ENCODE assay signal across 16 cellular contexts in the genomic region with DNA sequence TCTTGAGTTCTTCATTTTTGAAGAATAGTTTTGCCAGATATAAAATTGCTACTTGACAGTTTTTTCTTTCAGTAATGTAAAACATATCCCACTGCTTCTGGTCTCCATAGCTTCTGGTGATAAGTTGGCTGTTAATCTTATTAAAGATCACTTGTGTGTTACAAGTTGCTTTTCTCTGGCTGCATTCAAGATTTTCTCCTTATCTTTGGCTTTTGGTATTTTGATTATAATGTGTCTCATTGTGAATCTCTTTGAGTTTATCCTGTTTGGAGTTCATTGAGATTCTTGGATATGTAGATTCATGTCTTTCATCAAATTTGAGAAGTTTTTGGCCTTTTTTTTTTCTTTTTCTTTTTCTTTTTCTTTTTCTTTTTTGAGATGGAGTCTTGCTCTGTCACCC. TPM values are rescaled to one million over a fixed set of nuclear protein-coding genes. Genes with fewer than 3 reads are reported as not detected.
DNase-seq lines count a peak whose midpoint lies in the region; ATAC-seq and TF ChIP-seq lines count a peak whose summit lies in the region.
"Had no signal": no experiment of that assay in that cellular context is flagged by ENCODE, and none has a peak within 500 bp of the region (broad histone marks: within the 10 kb centered on the region; RNA-seq: fewer than 3 reads in every experiment).

No MANE protein-coding gene starts in this region.

- no peaks in the 10 kb centered on the region for H3F3A ChIP-seq in MM.1S (ENCODE audit: insufficient read depth, low read length)

- TF ChIP-seq CTCF in HEK293 (tag by site-specific recombination; IDR thresholded peaks at IDR 0.05) (no peak), MM.1S (IDR thresholded peaks at IDR 0.05; ENCODE audit: low read length) (no peak)

- intact Hi-C loops in activated CD4-positive, alpha-beta T cell treated with anti-CD3 and anti-CD28 coated beads for 36 hours (cut with DNase I, micrococcal nuclease) = loop anchor here in 1 of 2 experiments (5.0 kb wide), 1 partner anchor 67 kb away; no protein-coding TSS in a partner anchor

- H3K9ac ChIP-seq in MM.1S (ENCODE audit: low read length) = no peak overlapping the region
- H3K9ac ChIP-seq: BLaER1 treated with 17β-estradiol and CSF1 and Interleukin-3, amounts not matched to agents 10 nM and 100 nM had no signal

- H3K4me2 ChIP-seq in MM.1S (ENCODE audit: low read depth, low read length) = no peak overlapping the region
- H3K4me2 ChIP-seq: BLaER1 treated with 17β-estradiol and CSF1 and Interleukin-3, amounts not matched to agents 10 nM and 100 nM had no signal

- no peaks in the 10 kb centered on the region for H3K27me3 ChIP-seq in MM.1S (replicated peaks; ENCODE audit: insufficient read depth, low read length)
- H3K27me3 ChIP-seq: BLaER1 treated with 17β-estradiol and CSF1 and Interleukin-3, amounts not matched to agents 10 nM and 100 nM had no signal

- no peaks in the 10 kb centered on the region for H3K79me2 ChIP-seq in MM.1S (ENCODE audit: low read length)

- H3K4me3 ChIP-seq in HEK293 (ENCODE audit: low read depth, low read length) = no peak overlapping the region
- no peak overlapping the region for H3K4me3 ChIP-seq in MM.1S (ENCODE audit: low read length)
- H3K4me3 ChIP-seq: BLaER1 treated with 17β-estradiol and CSF1 and Interleukin-3, amounts not matched to agents 10 nM and 100 nM; GM12878 had no signal

- no peaks in the 10 kb centered on the region for H3K36me3 ChIP-seq in HEK293 (ENCODE audit: control insufficient read depth in 2 of 2, insufficient read depth in 1 of 2, low read length in 2 of 2)
- no peaks in the 10 kb centered on the region for H3K36me3 ChIP-seq in MM.1S (replicated peaks; ENCODE audit: insufficient read depth, low read length)

- H3K9me2 ChIP-seq in MM.1S (replicated peaks; ENCODE audit: insufficient read depth, low read length) = no peaks in the 10 kb centered on the region

- H3K27ac ChIP-seq in HEK293 (ENCODE audit: extremely low read depth, low read depth, low read length) (no peak overlapping the region), MM.1S (ENCODE audit: low read length) (no peak overlapping the region)
- H3K27ac ChIP-seq: BLaER1 treated with 17β-estradiol and CSF1 and Interleukin-3, amounts not matched to agents 10 nM and 100 nM had no signal

- no peaks in the 10 kb centered on the region for H3K4me1 Mint-ChIP-seq in activated CD4-positive, alpha-beta T cell treated with anti-CD3 and anti-CD28 coated beads for 36 hours
- H3K4me1 Mint-ChIP-seq: CD4-positive, CD25-positive, alpha-beta regulatory T cell had no signal

- no peak overlapping the region for H2AFZ ChIP-seq in MM.1S (ENCODE audit: low read length)

- no peak overlapping the region for H3K27ac Mint-ChIP-seq in activated CD4-positive, alpha-beta T cell treated with anti-CD3 and anti-CD28 coated beads for 36 hours
- H3K27ac Mint-ChIP-seq: CD4-positive, CD25-positive, alpha-beta regulatory T cell; H9; HFFc6 had no signal

- H3K4me1 ChIP-seq in HEK293 (ENCODE audit: control insufficient read depth, insufficient read depth, low read length) (no peaks in the 10 kb centered on the region), MM.1S (ENCODE audit: low read length) (no peaks in the 10 kb centered on the region)
- H3K4me1 ChIP-seq: BLaER1 treated with 17β-estradiol and CSF1 and Interleukin-3, amounts not matched to agents 10 nM and 100 nM had no signal

- POLR2A ChIA-PET in HEK293 (lab: Yijun Ruan, JAX) = no interaction called here
- POLR2A ChIA-PET in activated CD4-positive, alpha-beta T cell treated with anti-CD3 and anti-CD28 coated beads for 36 hours (lab: Charles Lee) = no interaction called here

- peaks cover 2% of the 10 kb centered on the region for H3K36me3 Mint-ChIP-seq in activated CD4-positive, alpha-beta T cell treated with anti-CD3 and anti-CD28 coated beads for 36 hours (ENCODE audit: low read depth)

- CTCF ChIA-PET in HEK293 (lab: Yijun Ruan, JAX) = interaction anchor here (0.6 to 0.8 kb wide), 4 partner anchors 13 to 82 kb away, joined by 3 to 7 read pairs (median 4); no protein-coding TSS in a partner anchor
- CTCF ChIA-PET in activated CD4-positive, alpha-beta T cell treated with anti-CD3 and anti-CD28 coated beads for 36 hours (lab: Charles Lee) = interaction anchor here (0.6 to 0.9 kb wide), 3 partner anchors 21 to 261 kb away, joined by 3 to 4 read pairs (median 4); no protein-coding TSS in a partner anchor

- DNase-seq in NCI-H1105 treated with DMSO at 0.1 percent for 48 hours (lab: John Stamatoyannopoulos, UW) (peak; percentile 23), NCI-H1105 (lab: John Stamatoyannopoulos, UW) (no peak), OCI-M1 (lab: John Stamatoyannopoulos, UW) (peak; percentile 21), erythroblast (lab: John Stamatoyannopoulos, UW) (peak; percentile 40 to 45), MM.1S (no peak)
- no peak for DNase-seq in activated CD4-positive, alpha-beta T cell treated with anti-CD3 and anti-CD28 coated beads for 36 hours
- DNase-seq: ACHN; CD4-positive, CD25-positive, alpha-beta regulatory T cell; DMS79; GOT3; H9; HFFc6 had no signal

- TF ChIP-seq POLR2A in erythroblast (IDR thresholded peaks at IDR 0.05; ENCODE audit: low read length) = no peak

- H4K20me1 ChIP-seq in MM.1S (ENCODE audit: insufficient read depth, low read length) = no peaks in the 10 kb centered on the region
- H4K20me1 ChIP-seq: BLaER1 treated with 17β-estradiol and CSF1 and Interleukin-3, amounts not matched to agents 10 nM and 100 nM had no signal

- H3K9me3 ChIP-seq in HEK293 (ENCODE audit: control insufficient read depth, insufficient read depth, low read depth, low read length) = no peaks in the 10 kb centered on the region
- H3K9me3 ChIP-seq in MM.1S (replicated peaks; ENCODE audit: insufficient read depth, low read length) = no peaks in the 10 kb centered on the region

- peaks cover 3% of the 10 kb centered on the region for H3K27me3 Mint-ChIP-seq in activated CD4-positive, alpha-beta T cell treated with anti-CD3 and anti-CD28 coated beads for 36 hours

- no peak overlapping the region for H3K4me3 Mint-ChIP-seq in activated CD4-positive, alpha-beta T cell treated with anti-CD3 and anti-CD28 coated beads for 36 hours
- H3K4me3 Mint-ChIP-seq: CD4-positive, CD25-positive, alpha-beta regulatory T cell; H9; HFFc6 had no signal

- peaks cover 28% of the 10 kb centered on the region for H3K9me3 Mint-ChIP-seq in activated CD4-positive, alpha-beta T cell treated with anti-CD3 and anti-CD28 coated beads for 36 hours (ENCODE audit: low read depth)

- ATAC-seq in activated CD4-positive, alpha-beta T cell treated with anti-CD3 and anti-CD28 coated beads for 36 hours = no peak
- ATAC-seq in SK-N-SH treated with all-trans-retinoic acid at 6 μM for 48 hours = no peak
- ATAC-seq: GM12878 had no signal

TF ChIP-seq in HEK293, 187 proteins besides CTCF, POLR2A, EP300 and RAD21 (continues in another document):
- TF ChIP-seq ZNF558 (tag by site-specific recombination; IDR thresholded peaks at IDR 0.05) (peak; percentile 100), ZFHX2 (tag by site-specific recombination; conservative IDR thresholded peaks at IDR 0.05) (no peak), ZNF626 (tag by site-specific recombination; IDR thresholded peaks at IDR 0.05) (peak; percentile 87; the same call in 1 of the 2 replicates)

TF ChIP-seq in SK-N-SH treated with all-trans-retinoic acid at 6 μM for 48 hours, 23 proteins besides CTCF, POLR2A, EP300 and RAD21 (continues in another document):
- TF ChIP-seq PPARA (CRISPR knock-in tag; IDR thresholded peaks at IDR 0.05; ENCODE audit: borderline replicate concordance) = no peak
- TF ChIP-seq ARNTL (CRISPR knock-in tag; IDR thresholded peaks at IDR 0.05; ENCODE audit: borderline replicate concordance, low read depth) = no peak
- TF ChIP-seq POU6F1 (CRISPR knock-in tag; IDR thresholded peaks at IDR 0.05; ENCODE audit: borderline replicate concordance, low read depth) = no peak
- no peak for TF ChIP-seq ESRRG (CRISPR knock-in tag; IDR thresholded peaks at IDR 0.05)
- TF ChIP-seq, protein P1, sequence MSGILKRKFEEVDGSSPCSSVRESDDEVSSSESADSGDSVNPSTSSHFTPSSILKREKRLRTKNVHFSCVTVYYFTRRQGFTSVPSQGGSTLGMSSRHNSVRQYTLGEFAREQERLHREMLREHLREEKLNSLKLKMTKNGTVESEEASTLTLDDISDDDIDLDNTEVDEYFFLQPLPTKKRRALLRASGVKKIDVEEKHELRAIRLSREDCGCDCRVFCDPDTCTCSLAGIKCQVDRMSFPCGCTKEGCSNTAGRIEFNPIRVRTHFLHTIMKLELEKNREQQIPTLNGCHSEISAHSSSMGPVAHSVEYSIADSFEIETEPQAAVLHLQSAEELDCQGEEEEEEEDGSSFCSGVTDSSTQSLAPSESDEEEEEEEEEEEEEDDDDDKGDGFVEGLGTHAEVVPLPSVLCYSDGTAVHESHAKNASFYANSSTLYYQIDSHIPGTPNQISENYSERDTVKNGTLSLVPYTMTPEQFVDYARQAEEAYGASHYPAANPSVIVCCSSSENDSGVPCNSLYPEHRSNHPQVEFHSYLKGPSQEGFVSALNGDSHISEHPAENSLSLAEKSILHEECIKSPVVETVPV (CRISPR knock-in tag; IDR thresholded peaks at IDR 0.05) = no peak
- TF ChIP-seq RARB (CRISPR knock-in tag; IDR thresholded peaks at IDR 0.05) = no peak
- TF ChIP-seq GLIS3 (CRISPR knock-in tag; IDR thresholded peaks at IDR 0.05) = no peak
- no peak for TF ChIP-seq BACH2 (CRISPR knock-in tag; IDR thresholded peaks at IDR 0.05; ENCODE audit: borderline replicate concordance)

RNA-seq across cellular contexts. Expression of gene ADNP2, which starts 20.2 kb away (rescaled TPM):
- total RNA-seq in activated CD4-positive, alpha-beta T cell treated with anti-CD3 and anti-CD28 coated beads for 36 hours = 10 to 100 TPM; 22.8 to 25.7 TPM

RNA-seq across cellular contexts. Expression of gene RBFA, which starts 54.6 kb away (rescaled TPM):
- 10 to 100 TPM; 32.2 to 39.1 TPM for total RNA-seq in activated CD4-positive, alpha-beta T cell treated with anti-CD3 and anti-CD28 coated beads for 36 hours

Comparison
In these comparisons a context has a peak if more than half of its experiments do, and no peak if none do; other contexts are left out.
1. DNase-seq: peak in NCI-H1105 treated with DMSO at 0.1 percent for 48 hours (single experiment), OCI-M1 (single experiment) and erythroblast (2 of 2); none in NCI-H1105 (single experiment), activated CD4-positive, alpha-beta T cell treated with anti-CD3 and anti-CD28 coated beads for 36 hours (single experiment) and MM.1S (single experiment).